ENCODE assay signal across 33 cellular contexts in genomic region chr1:47223921-47224675, GRCh38. TPM values are rescaled to one million over a fixed set of nuclear protein-coding genes. Genes with fewer than 3 reads are reported as not detected.
"Had no signal": no experiment of that assay in that cellular context is flagged by ENCODE, and none has a peak within 500 bp of the region (broad histone marks: within the 10 kb centered on the region; RNA-seq: fewer than 3 reads in every experiment).

No MANE protein-coding gene starts in this region.

- H3K27ac Mint-ChIP-seq: activated CD4-positive, alpha-beta memory T cell treated with anti-CD3 and anti-CD28 coated beads for 36 hours; activated CD4-positive, alpha-beta T cell treated with anti-CD3 and anti-CD28 coated beads, Interleukin-2, amount 10 ng/mL, durations not matched to agents 24 days and 14 days; activated naive CD8-positive, alpha-beta T cell treated with anti-CD3 and anti-CD28 coated beads, Interleukin-2, amount 50 U/mL, for 24 hours; effector memory CD8-positive, alpha-beta T cell; nephron; progenitor cell of endocrine pancreas; T-helper 17 cell had no signal

- FAIRE-seq: islet of Langerhans had no signal

- ATAC-seq: activated naive CD8-positive, alpha-beta T cell treated with anti-CD3 and anti-CD28 coated beads, Interleukin-2, amount 50 U/mL, for 24 hours; heart right ventricle; left lung had no signal

- H3K4me3 ChIP-seq: lung, mucosa of descending colon, ovary had no signal

- H3K9me3 Mint-ChIP-seq: activated CD4-positive, alpha-beta memory T cell treated with anti-CD3 and anti-CD28 coated beads for 36 hours; activated CD4-positive, alpha-beta T cell treated with anti-CD3 and anti-CD28 coated beads, Interleukin-2, amount 10 ng/mL, durations not matched to agents 24 days and 14 days; activated naive CD8-positive, alpha-beta T cell treated with anti-CD3 and anti-CD28 coated beads, Interleukin-2, amount 50 U/mL, for 24 hours; effector memory CD8-positive, alpha-beta T cell; nephron had no signal

- H3K4me1 ChIP-seq: foreskin keratinocyte had no signal

- H3K9me3 ChIP-seq: esophagus muscularis mucosa, heart right ventricle, left lung, mucosa of descending colon, neutrophil, ovary, spleen, suprapubic skin, tibial artery had no signal

- H3K36me3 Mint-ChIP-seq: activated CD4-positive, alpha-beta memory T cell treated with anti-CD3 and anti-CD28 coated beads for 36 hours had no signal

- H3K27me3 ChIP-seq: ovary had no signal

- H3K27ac ChIP-seq: esophagus muscularis mucosa, foreskin keratinocyte, left lung, neutrophil, ovary, suprapubic skin, tibial artery had no signal

- H3K4me3 Mint-ChIP-seq: activated CD4-positive, alpha-beta memory T cell treated with anti-CD3 and anti-CD28 coated beads for 36 hours; activated CD4-positive, alpha-beta T cell treated with anti-CD3 and anti-CD28 coated beads, Interleukin-2, amount 10 ng/mL, durations not matched to agents 24 days and 14 days; activated naive CD8-positive, alpha-beta T cell treated with anti-CD3 and anti-CD28 coated beads, Interleukin-2, amount 50 U/mL, for 24 hours; effector memory CD8-positive, alpha-beta T cell; nephron; T-helper 17 cell had no signal

- DNase-seq: activated CD4-positive, alpha-beta memory T cell treated with anti-CD3 and anti-CD28 coated beads for 36 hours; activated CD4-positive, alpha-beta T cell treated with anti-CD3 and anti-CD28 coated beads, Interleukin-2, amount 10 ng/mL, durations not matched to agents 24 days and 14 days; activated CD4-positive, CD25-positive, alpha-beta regulatory T cell treated with anti-CD3 and anti-CD28 coated beads, Interleukin-2, amount 50 U/mL, for 72 hours; activated CD8-positive, alpha-beta memory T cell treated with anti-CD3 and anti-CD28 coated beads, Interleukin-2, amount 50 U/mL, for 4 hours; activated gamma-delta T cell; activated naive CD4-positive, alpha-beta T cell treated with anti-CD3 and anti-CD28 coated beads, Interleukin-2, amount 50 U/mL, for 16 hours; activated naive CD8-positive, alpha-beta T cell treated with anti-CD3 and anti-CD28 coated beads, Interleukin-2, amount 50 U/mL, for 24 hours; activated T-cell treated with anti-CD3 and anti-CD28 coated beads, Interleukin-2, amount 50 U/mL, for 1 hour; amygdala; caudate nucleus; cortex of kidney; effector memory CD8-positive, alpha-beta T cell; foreskin keratinocyte; heart right ventricle; left lung; mesendoderm; mucosa of descending colon; ovary; spleen; stimulated activated naive CD4-positive, alpha-beta T cell; T-helper 17 cell; T1000; tibial artery had no signal

- H3K36me3 ChIP-seq: neutrophil, ovary, suprapubic skin, tibial artery had no signal

RNA-seq across cellular contexts. Expression of gene TAL1, which starts 7.9 kb away (rescaled TPM):
- total RNA-seq: activated CD4-positive, alpha-beta T cell treated with anti-CD3 and anti-CD28 coated beads, Interleukin-2, amount 10 ng/mL, durations not matched to agents 24 days and 14 days; activated CD8-positive, alpha-beta memory T cell treated with anti-CD3 and anti-CD28 coated beads for 36 hours; foreskin keratinocyte; myocyte; progenitor cell of endocrine pancreas had no signal
- polyA plus RNA-seq: foreskin keratinocyte had no signal

RNA-seq across cellular contexts. Expression of gene PDZK1IP1, which starts 34.3 kb away (rescaled TPM):
- total RNA-seq: activated CD4-positive, alpha-beta memory T cell treated with anti-CD3 and anti-CD28 coated beads for 36 hours; activated CD4-positive, alpha-beta T cell treated with anti-CD3 and anti-CD28 coated beads, Interleukin-2, amount 10 ng/mL, durations not matched to agents 24 days and 14 days; activated CD8-positive, alpha-beta memory T cell treated with anti-CD3 and anti-CD28 coated beads for 36 hours; chondrocyte; myocyte; progenitor cell of endocrine pancreas had no signal
